1 cellular context compared by ENCODE assay signal in genomic region chr16:21521390-21522143, GRCh38.
TF ChIP-seq lines count a peak whose summit lies in the region.
"Not testable (repeated sequence)": the region's sequence is repeated elsewhere in the genome, so short reads cannot be mapped to it uniquely, and the experiment has no call there.

No MANE protein-coding gene starts in this region.

TF ChIP-seq in HepG2, 621 proteins besides CTCF, POLR2A, EP300 and RAD21 (continued from another document and continues in another):
- peak; percentile 87 for TF ChIP-seq ZNF280B (CRISPR knock-in tag; IDR thresholded peaks at IDR 0.05; ENCODE audit: borderline replicate concordance)
- TF ChIP-seq ZNF275 (CRISPR knock-in tag; IDR thresholded peaks at IDR 0.05; ENCODE audit: borderline replicate concordance), result peak; percentile 90; the same call in 1 of the 2 replicates
- peak; percentile 92 for TF ChIP-seq MED13 (CRISPR knock-in tag; IDR thresholded peaks at IDR 0.05)
- TF ChIP-seq TBX2 (CRISPR knock-in tag; IDR thresholded peaks at IDR 0.05; ENCODE audit: borderline replicate concordance), result peak; percentile 82
- peak; percentile 47 for TF ChIP-seq PTBP1 (IDR thresholded peaks at IDR 0.05; ENCODE audit: low read depth, low read length, poor library complexity, severe bottlenecking)
- peak; percentile 84 for TF ChIP-seq FOXA3 (CRISPR knock-in tag; IDR thresholded peaks at IDR 0.05)
- peak; percentile 25; the same call in 1 of the 2 replicates for TF ChIP-seq PREB (CRISPR knock-in tag; IDR thresholded peaks at IDR 0.05)
- TF ChIP-seq ZNF589 (CRISPR knock-in tag; conservative IDR thresholded peaks at IDR 0.05), result 0 out of 2 replicates have a peak, but pooled peaks have one; percentile 34
- TF ChIP-seq RXRB (CRISPR knock-in tag; IDR thresholded peaks at IDR 0.05; ENCODE audit: borderline replicate concordance), result peak; percentile 93
- TF ChIP-seq TEAD2 (CRISPR knock-in tag; IDR thresholded peaks at IDR 0.05), result peak; percentile 51; the same call in 1 of the 2 replicates
- TF ChIP-seq ATF4 (CRISPR knock-in tag; IDR thresholded peaks at IDR 0.05), result 0 out of 4 replicates have a peak, but pooled peaks of 1 of the 2 experiments have one; percentile 25
- peak; percentile 84 for TF ChIP-seq HIC2 (CRISPR knock-in tag; IDR thresholded peaks at IDR 0.05; ENCODE audit: low read depth)
- peak; percentile 75; the same call in 1 of the 2 replicates for TF ChIP-seq MEF2D (CRISPR knock-in tag; IDR thresholded peaks at IDR 0.05)
- TF ChIP-seq IKZF5 (CRISPR knock-in tag; IDR thresholded peaks at IDR 0.05), result peak; percentile 98
- TF ChIP-seq, protein P1, sequence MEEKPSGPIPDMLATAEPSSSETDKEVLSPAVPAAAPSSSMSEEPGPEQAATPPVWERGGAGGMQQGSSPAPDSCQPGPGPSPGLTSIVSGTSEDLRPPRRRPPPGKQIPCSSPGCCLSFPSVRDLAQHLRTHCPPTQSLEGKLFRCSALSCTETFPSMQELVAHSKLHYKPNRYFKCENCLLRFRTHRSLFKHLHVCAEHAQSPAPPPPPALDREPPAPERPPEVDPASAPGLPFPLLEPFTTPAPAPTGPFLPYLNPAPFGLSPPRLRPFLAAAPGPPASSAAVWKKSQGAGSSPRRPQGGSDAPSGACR (CRISPR knock-in tag; IDR thresholded peaks at IDR 0.05), result peak; percentile 62
- TF ChIP-seq, protein P2, sequence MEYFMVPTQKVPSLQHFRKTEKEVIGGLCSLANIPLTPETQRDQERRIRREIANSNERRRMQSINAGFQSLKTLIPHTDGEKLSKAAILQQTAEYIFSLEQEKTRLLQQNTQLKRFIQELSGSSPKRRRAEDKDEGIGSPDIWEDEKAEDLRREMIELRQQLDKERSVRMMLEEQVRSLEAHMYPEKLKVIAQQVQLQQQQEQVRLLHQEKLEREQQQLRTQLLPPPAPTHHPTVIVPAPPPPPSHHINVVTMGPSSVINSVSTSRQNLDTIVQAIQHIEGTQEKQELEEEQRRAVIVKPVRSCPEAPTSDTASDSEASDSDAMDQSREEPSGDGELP (IDR thresholded peaks at IDR 0.05; ENCODE audit: borderline replicate concordance, low read depth), result peak; percentile 89
- TF ChIP-seq, protein P3, sequence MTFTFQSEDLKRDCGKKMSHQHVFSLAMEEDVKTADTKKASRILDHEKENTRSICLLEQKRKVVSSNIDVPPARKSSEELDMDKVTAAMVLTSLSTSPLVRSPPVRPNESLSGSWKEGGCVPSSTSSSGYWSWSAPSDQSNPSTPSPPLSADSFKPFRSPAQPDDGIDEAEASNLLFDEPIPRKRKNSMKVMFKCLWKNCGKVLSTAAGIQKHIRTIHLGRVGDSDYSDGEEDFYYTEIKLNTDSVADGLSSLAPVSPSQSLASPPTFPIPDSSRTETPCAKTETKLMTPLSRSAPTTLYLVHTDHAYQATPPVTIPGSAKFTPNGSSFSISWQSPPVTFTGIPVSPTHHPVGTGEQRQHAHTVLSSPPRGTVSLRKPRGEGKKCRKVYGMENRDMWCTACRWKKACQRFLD (CRISPR knock-in tag; IDR thresholded peaks at IDR 0.05; ENCODE audit: borderline replicate concordance), result peak; percentile 88; the same call in 1 of the 2 replicates
- TF ChIP-seq FOXK2 (IDR thresholded peaks at IDR 0.05), result peak; percentile 60
- TF ChIP-seq, protein P4, sequence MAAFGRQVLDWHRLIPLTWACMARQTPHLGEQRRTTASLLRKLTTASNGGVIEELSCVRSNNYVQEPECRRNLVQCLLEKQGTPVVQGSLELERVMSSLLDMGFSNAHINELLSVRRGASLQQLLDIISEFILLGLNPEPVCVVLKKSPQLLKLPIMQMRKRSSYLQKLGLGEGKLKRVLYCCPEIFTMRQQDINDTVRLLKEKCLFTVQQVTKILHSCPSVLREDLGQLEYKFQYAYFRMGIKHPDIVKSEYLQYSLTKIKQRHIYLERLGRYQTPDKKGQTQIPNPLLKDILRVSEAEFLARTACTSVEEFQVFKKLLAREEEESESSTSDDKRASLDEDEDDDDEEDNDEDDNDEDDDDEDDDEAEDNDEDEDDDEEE (CRISPR knock-in tag; IDR thresholded peaks at IDR 0.05), result peak; percentile 79
- peak; percentile 99 for TF ChIP-seq ZNF292 (CRISPR knock-in tag; IDR thresholded peaks at IDR 0.05; ENCODE audit: borderline replicate concordance, low read depth)
- peak; percentile 92; the same call in 1 of the 2 replicates for TF ChIP-seq ZBTB20 (CRISPR knock-in tag; IDR thresholded peaks at IDR 0.05; ENCODE audit: borderline replicate concordance, low read depth)
- peak; percentile 77; the same call in 1 of the 2 replicates for TF ChIP-seq NFATC3 (CRISPR knock-in tag; IDR thresholded peaks at IDR 0.05)
- TF ChIP-seq KLF16 (CRISPR knock-in tag; IDR thresholded peaks at IDR 0.05), result peak in 1 of 2 experiments; percentile 94; a peak in 2 of 4 replicates
- TF ChIP-seq ZC3H13 (CRISPR knock-in tag; IDR thresholded peaks at IDR 0.05), result 0 out of 2 replicates have a peak, but pooled peaks have one; percentile 54
- TF ChIP-seq HNF4G (IDR thresholded peaks at IDR 0.05; ENCODE audit: borderline replicate concordance, low read depth, low read length), result peak; percentile 89
- peak; percentile 66; the same call in 1 of the 2 replicates for TF ChIP-seq HNF4G (CRISPR knock-in tag; IDR thresholded peaks at IDR 0.05; ENCODE audit: borderline replicate concordance, low read depth)
- peak; percentile 26; the same call in 1 of the 2 replicates for TF ChIP-seq ZMYM2 (CRISPR knock-in tag; IDR thresholded peaks at IDR 0.05)
- TF ChIP-seq TAF1 (CRISPR knock-in tag; IDR thresholded peaks at IDR 0.05), result peak; percentile 85
- TF ChIP-seq KDM6A (CRISPR knock-in tag; IDR thresholded peaks at IDR 0.05; ENCODE audit: low read depth), result peak; percentile 96
- TF ChIP-seq ZNF124 (CRISPR knock-in tag; IDR thresholded peaks at IDR 0.05), result peak; percentile 93
- peak; percentile 66 for TF ChIP-seq TAF15 (IDR thresholded peaks at IDR 0.05; ENCODE audit: low read depth, low read length, poor library complexity, severe bottlenecking)
- peak; percentile 91 for TF ChIP-seq NCOA2 (CRISPR knock-in tag; IDR thresholded peaks at IDR 0.05)
- 0 out of 2 replicates have a peak, but pooled peaks have one; percentile 58 for TF ChIP-seq ZNF337 (CRISPR knock-in tag; IDR thresholded peaks at IDR 0.05; ENCODE audit: borderline replicate concordance, low read depth)
- 0 out of 2 replicates have a peak, but pooled peaks have one; percentile 54 for TF ChIP-seq ZNF709 (CRISPR knock-in tag; IDR thresholded peaks at IDR 0.05)
- peak; percentile 80 for TF ChIP-seq DPF2 (CRISPR knock-in tag; IDR thresholded peaks at IDR 0.05; ENCODE audit: borderline replicate concordance, low read depth)
- TF ChIP-seq, protein P5, sequence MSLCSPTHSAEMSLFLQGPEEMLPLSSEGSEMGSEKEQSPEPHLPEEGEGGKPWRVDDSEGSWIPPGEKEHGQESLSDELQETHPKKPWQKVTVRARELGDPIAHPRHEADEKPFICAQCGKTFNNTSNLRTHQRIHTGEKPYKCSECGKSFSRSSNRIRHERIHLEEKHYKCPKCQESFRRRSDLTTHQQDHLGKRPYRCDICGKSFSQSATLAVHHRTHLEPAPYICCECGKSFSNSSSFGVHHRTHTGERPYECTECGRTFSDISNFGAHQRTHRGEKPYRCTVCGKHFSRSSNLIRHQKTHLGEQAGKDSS (CRISPR knock-in tag; IDR thresholded peaks at IDR 0.05; ENCODE audit: borderline replicate concordance, low read depth), result peak; percentile 78; the same call in 1 of the 2 replicates
- TF ChIP-seq HOXA3 (CRISPR knock-in tag; IDR thresholded peaks at IDR 0.05), result peak; percentile 97
- TF ChIP-seq PBX2 (CRISPR knock-in tag; IDR thresholded peaks at IDR 0.05), result peak; percentile 67; the same call in 1 of the 2 replicates
- TF ChIP-seq HMGXB4 (CRISPR knock-in tag; IDR thresholded peaks at IDR 0.05; ENCODE audit: borderline replicate concordance in 1 of 2, low read depth in 1 of 2), result peak; percentile 41 to 96
- TF ChIP-seq FOXA1 (IDR thresholded peaks at IDR 0.05), result not testable (repeated sequence)
- peak; percentile 76 for TF ChIP-seq FOXA1 (CRISPR knock-in tag; IDR thresholded peaks at IDR 0.05)
- peak; percentile 77 for TF ChIP-seq ZIK1 (CRISPR knock-in tag; IDR thresholded peaks at IDR 0.05; ENCODE audit: borderline replicate concordance, low read depth)
- TF ChIP-seq MIER3 (CRISPR knock-in tag; IDR thresholded peaks at IDR 0.05; ENCODE audit: borderline replicate concordance), result peak; percentile 98
